In genomic region chr20:24488064-24488799, GRCh38 we compare ENCODE assay signal across 25 cellular contexts. TPM values are rescaled to one million over a fixed set of nuclear protein-coding genes. Genes with fewer than 3 reads are reported as not detected.
DNase-seq lines count a peak whose midpoint lies in the region; ATAC-seq and TF ChIP-seq lines count a peak whose summit lies in the region.
"Had no signal": no experiment of that assay in that cellular context is flagged by ENCODE, and none has a peak within 500 bp of the region (broad histone marks: within the 10 kb centered on the region; RNA-seq: fewer than 3 reads in every experiment).

No MANE protein-coding gene starts in this region.

- H3K36me3 ChIP-seq in RWPE2 (ENCODE audit: low read depth) (no peaks in the 10 kb centered on the region), left lung (no peaks in the 10 kb centered on the region)

- H3K4me2 ChIP-seq in H9 (ENCODE audit: insufficient read depth, insufficient read length, low read length): no peak overlapping the region
- H3K4me2 ChIP-seq: A549, PC-9, SK-N-SH had no signal

- H3K27me3 ChIP-seq in H9 (ENCODE audit: insufficient read depth, low read length) (no peaks in the 10 kb centered on the region), RWPE2 (ENCODE audit: insufficient read depth, poor library complexity, severe bottlenecking) (no peaks in the 10 kb centered on the region), left lung (peaks cover 0 to 9% of the 10 kb centered on the region in 2 donors)

- H2BK5ac ChIP-seq in H9 (ENCODE audit: insufficient read length, low read length): no peak overlapping the region

- no peak overlapping the region for H3K56ac ChIP-seq in H9 (ENCODE audit: insufficient read length, low read depth, low read length)

- H3T11ph ChIP-seq in H9 (ENCODE audit: low read length): no peak overlapping the region

- no peaks in the 10 kb centered on the region for H3K79me1 ChIP-seq in H9 (ENCODE audit: insufficient read depth, low read depth, low read length, poor library complexity, severe bottlenecking)

- H4K91ac ChIP-seq in H9 (ENCODE audit: insufficient read length, low read depth, low read length): no peak overlapping the region

- no peak overlapping the region for H3K9ac ChIP-seq in H9 (ENCODE audit: extremely low read depth, insufficient read length, low read length)
- H3K9ac ChIP-seq: SK-N-SH had no signal

- ATAC-seq in RWPE2 (ENCODE audit: low read depth) (peak; percentile 53), HG03571 (IDR thresholded peaks at IDR 0.05; ENCODE audit: unreplicated experiment) (no peak), GM21717 (IDR thresholded peaks at IDR 0.05; ENCODE audit: unreplicated experiment) (no peak), left lung (no peak)
- ATAC-seq in stimulated activated memory B cell treated with anti-CD40 and anti-IgM and Interleukin-4, amounts not matched to agents 10 μg/mL and 1 μg/mL and 100 μg/mL, for 72 hours: no peak
- ATAC-seq: A549, HepG2 had no signal

- no peaks in the 10 kb centered on the region for H3K79me2 ChIP-seq in H9 (ENCODE audit: insufficient read depth, low read length)

- H3K18ac ChIP-seq in H9 (ENCODE audit: insufficient read length, low read depth, low read length): no peak overlapping the region

- no peaks in the 10 kb centered on the region for H4K20me1 ChIP-seq in H9 (ENCODE audit: control insufficient read depth, insufficient read depth, insufficient read length)

- no peak overlapping the region for H3K14ac ChIP-seq in H9 (ENCODE audit: insufficient read depth, low read length)

- H3K9me3 Mint-ChIP-seq in H9: no peaks in the 10 kb centered on the region; a peak in 1 of 5 replicates
- no peaks in the 10 kb centered on the region for H3K9me3 Mint-ChIP-seq in stimulated activated memory B cell treated with anti-CD40 and anti-IgM and Interleukin-4, amounts not matched to agents 10 μg/mL and 1 μg/mL and 100 μg/mL, for 72 hours

- H3K4me1 ChIP-seq in H9 (ENCODE audit: insufficient read depth, low read length): peaks cover 13% of the 10 kb centered on the region
- no peaks in the 10 kb centered on the region for H3K4me1 ChIP-seq in RWPE2 (ENCODE audit: insufficient read depth, poor library complexity, severe bottlenecking)
- no peaks in the 10 kb centered on the region for H3K4me1 ChIP-seq in left lung

- H2BK120ac ChIP-seq in H9 (ENCODE audit: low read depth, low read length, poor library complexity, severe bottlenecking): no peak overlapping the region

- WGBS in H9 (ENCODE audit: extremely low coverage, insufficient read length, low lambda C conversion rate): no CpG with 5 or more reads among the region's 11 CpGs

- H3K27ac Mint-ChIP-seq in H9: no peak overlapping the region
- no peak overlapping the region for H3K27ac Mint-ChIP-seq in stimulated activated memory B cell treated with anti-CD40 and anti-IgM and Interleukin-4, amounts not matched to agents 10 μg/mL and 1 μg/mL and 100 μg/mL, for 72 hours
- H3K27ac Mint-ChIP-seq: B cell, CD14-positive monocyte had no signal

- no peak overlapping the region for H2BK20ac ChIP-seq in H9 (ENCODE audit: low read depth, low read length, poor library complexity, severe bottlenecking)

- H2BK15ac ChIP-seq in H9 (ENCODE audit: low read depth, low read length): no peak overlapping the region

- DNase-seq in H9 (peak; percentile 10), NCI-H2029 treated with DMSO at 0.1 percent for 48 hours (lab: John Stamatoyannopoulos, UW) (peak; percentile 38), RWPE2 (ENCODE audit: low spot score) (no peak), islet precursor cell (peak; percentile 37), left lung (no peak)
- DNase-seq: DMS53, EL, GF-D8, KBM-7, NCI-H1105, NCI-H1694, PC-9, SIG-M5, SK-N-SH had no signal

- H3K27ac ChIP-seq in H9 (ENCODE audit: insufficient read length, low read depth, low read length) (no peak overlapping the region), RWPE2 (ENCODE audit: poor library complexity, severe bottlenecking) (no peak overlapping the region), left lung (no peak overlapping the region)
- H3K27ac ChIP-seq: A549, HL-60, PC-9, RWPE1 had no signal

- intact Hi-C loops in left lung (cut with DNase I): no loop called here

- no peak overlapping the region for H4K8ac ChIP-seq in H9 (replicated peaks; ENCODE audit: insufficient read length, low read depth, low read length)

- peaks cover 32 to 59% of the 10 kb centered on the region in 2 experiments for H3K4me1 Mint-ChIP-seq in H9
- no peaks in the 10 kb centered on the region for H3K4me1 Mint-ChIP-seq in stimulated activated memory B cell treated with anti-CD40 and anti-IgM and Interleukin-4, amounts not matched to agents 10 μg/mL and 1 μg/mL and 100 μg/mL, for 72 hours
- H3K4me1 Mint-ChIP-seq: B cell, CD14-positive monocyte had no signal

- TF ChIP-seq CTCF in H9 (conservative IDR thresholded peaks at IDR 0.05) (no peak), RWPE2 (IDR thresholded peaks at IDR 0.05; ENCODE audit: poor library complexity, severe bottlenecking) (no peak), left lung (IDR thresholded peaks at IDR 0.05) (no peak)

- peaks cover 1 to 20% (median 20%) of the 10 kb centered on the region in 3 experiments for H3K36me3 Mint-ChIP-seq in H9 (ENCODE audit: insufficient read depth in 1 of 3, low read depth in 3 of 3)
- no peaks in the 10 kb centered on the region for H3K36me3 Mint-ChIP-seq in stimulated activated memory B cell treated with anti-CD40 and anti-IgM and Interleukin-4, amounts not matched to agents 10 μg/mL and 1 μg/mL and 100 μg/mL, for 72 hours
- H3K36me3 Mint-ChIP-seq: CD14-positive monocyte had no signal

- no peaks in the 10 kb centered on the region for H3K23me2 ChIP-seq in H9 (ENCODE audit: insufficient read length, low read depth, low read length, poor library complexity, severe bottlenecking)

- no peak overlapping the region for H2AK5ac ChIP-seq in H9 (ENCODE audit: insufficient read length, low read length)

- no peak overlapping the region for H4K5ac ChIP-seq in H9 (ENCODE audit: insufficient read length, low read depth, low read length)

- peaks cover 1% of the 10 kb centered on the region; the same call in 1 of the 2 replicates for H3K27me3 Mint-ChIP-seq in H9 (ENCODE audit: low read depth)
- H3K27me3 Mint-ChIP-seq in stimulated activated memory B cell treated with anti-CD40 and anti-IgM and Interleukin-4, amounts not matched to agents 10 μg/mL and 1 μg/mL and 100 μg/mL, for 72 hours: no peaks in the 10 kb centered on the region
- H3K27me3 Mint-ChIP-seq: B cell had no signal

- no peak overlapping the region for H2AFZ ChIP-seq in H9 (ENCODE audit: low read length)
- H2AFZ ChIP-seq: PC-9 had no signal

- no peak overlapping the region for H3K4ac ChIP-seq in H9 (ENCODE audit: low read depth, low read length)

- H3K4me3 ChIP-seq in RWPE2 (ENCODE audit: severe bottlenecking): no peak overlapping the region
- H3K4me3 ChIP-seq in left lung: no peak overlapping the region
- H3K4me3 ChIP-seq: A549, PC-9 had no signal

- H3K4me3 Mint-ChIP-seq in H9: no peak overlapping the region
- no peak overlapping the region for H3K4me3 Mint-ChIP-seq in stimulated activated memory B cell treated with anti-CD40 and anti-IgM and Interleukin-4, amounts not matched to agents 10 μg/mL and 1 μg/mL and 100 μg/mL, for 72 hours
- H3K4me3 Mint-ChIP-seq: B cell, CD14-positive monocyte had no signal

- no peak overlapping the region for H3K23ac ChIP-seq in H9 (ENCODE audit: insufficient read length, low read depth, low read length)

- H3K9me3 ChIP-seq in H9 (ENCODE audit: control insufficient read depth, low read depth, low read length) (no peaks in the 10 kb centered on the region), RWPE2 (ENCODE audit: severe bottlenecking) (no peaks in the 10 kb centered on the region), left lung (no peaks in the 10 kb centered on the region)
- H3K9me3 ChIP-seq: A549, SK-N-SH had no signal

- no peak overlapping the region for H2BK12ac ChIP-seq in H9 (ENCODE audit: insufficient read length, low read depth, low read length)

RNA-seq across cellular contexts. Expression of gene SYNDIG1, which starts 18.8 kb away (rescaled TPM):
- 4.7 and 5.4 TPM in 2 replicates for total RNA-seq in H9 (2021)
- total RNA-seq in left lung: 1 to 10 TPM; 1.3 to 2.0 TPM
- total RNA-seq: B cell, HepG2, HT-29, NCI-H460 had no signal

Comparison
In these comparisons a context has a peak if more than half of its experiments do, and no peak if none do; other contexts are left out.
1. DNase-seq: peak in H9 (single experiment), NCI-H2029 treated with DMSO at 0.1 percent for 48 hours (single experiment) and islet precursor cell (single experiment); none in RWPE2 (single experiment) and left lung (0 of 2).